Comparison of ENCODE assay signal across 8 cellular contexts in genomic region chr5:159208508-159209437, GRCh38. TPM values are rescaled to one million over a fixed set of nuclear protein-coding genes. Genes with fewer than 3 reads are reported as not detected.
A peak's percentile ranks its signal among the peaks of the same experiment; 100 is the strongest.
DNase-seq lines count a peak whose midpoint lies in the region; ATAC-seq and TF ChIP-seq lines count a peak whose summit lies in the region.

No MANE protein-coding gene starts in this region.

- intact Hi-C loops in esophagus squamous epithelium (cut with DNase I) (loop anchor here (5.0 kb wide), 1 partner anchor 54 kb away; the partner anchor contains the start of gene UBLCP1), tibial artery (cut with DNase I; ENCODE audit: low total_unique reads) (no loop called here)

- TF ChIP-seq POLR2A in esophagus squamous epithelium (IDR thresholded peaks at IDR 0.05) = no peak

- H3K9me3 ChIP-seq in esophagus squamous epithelium (no peaks in the 10 kb centered on the region), muscle layer of duodenum (ENCODE audit: control insufficient read depth in 1 of 2, low read length in 2 of 2) (no peaks in the 10 kb centered on the region), tibial artery (no peaks in the 10 kb centered on the region)

- H3K4me3 ChIP-seq in esophagus squamous epithelium (peak overlapping the region; percentile 94 to 99 (median 96)), muscle layer of duodenum (ENCODE audit: low read depth in 1 of 2, low read length in 2 of 2) (peak overlapping the region; percentile 85 to 97), tibial artery (peak overlapping the region; percentile 90 to 99)

- H3K36me3 ChIP-seq in esophagus squamous epithelium (no peaks in the 10 kb centered on the region), muscle layer of duodenum (ENCODE audit: control insufficient read depth in 1 of 2, insufficient read depth in 2 of 2, low read length in 2 of 2) (peaks cover 0 to 10% of the 10 kb centered on the region in 2 donors), tibial artery (no peaks in the 10 kb centered on the region)

- peak; percentile 7 for ATAC-seq in GM21528 (IDR thresholded peaks at IDR 0.05; ENCODE audit: low FRiP score, unreplicated experiment)

- peaks cover 30 to 41% (median 33%) of the 10 kb centered on the region in 3 donors for H3K4me1 Mint-ChIP-seq in IgD-negative memory B cell
- peaks cover 48% of the 10 kb centered on the region for H3K4me1 Mint-ChIP-seq in activated CD4-positive, alpha-beta memory T cell treated with anti-CD3 and anti-CD28 coated beads, Interleukin-2, amount 10 ng/mL, durations not matched to agents 7 days and 5 days

- H3K4me1 ChIP-seq in esophagus squamous epithelium = peaks cover 30 to 72% (median 30%) of the 10 kb centered on the region in 3 donors
- H3K4me1 ChIP-seq in muscle layer of duodenum (ENCODE audit: control insufficient read depth in 1 of 2, insufficient read depth in 2 of 2, low read length in 2 of 2) = peaks cover 23 to 41% of the 10 kb centered on the region in 2 donors
- peaks cover 0 to 40% (median 26%) of the 10 kb centered on the region in 4 donors for H3K4me1 ChIP-seq in tibial artery

- CTCF ChIA-PET in activated CD4-positive, alpha-beta memory T cell treated with anti-CD3 and anti-CD28 coated beads, Interleukin-2, amount 10 ng/mL, durations not matched to agents 7 days and 5 days (lab: Charles Lee) = interaction anchor here (0.6 to 2.0 kb wide), 7 partner anchors 12 to 1599 kb away, joined by 3 to 25 read pairs (median 4); no protein-coding TSS in a partner anchor

- no peaks in the 10 kb centered on the region for H3K27me3 Mint-ChIP-seq in IgD-negative memory B cell
- H3K27me3 Mint-ChIP-seq in activated CD4-positive, alpha-beta memory T cell treated with anti-CD3 and anti-CD28 coated beads, Interleukin-2, amount 10 ng/mL, durations not matched to agents 7 days and 5 days = no peaks in the 10 kb centered on the region

- H3K36me3 Mint-ChIP-seq in IgD-negative memory B cell = no peaks in the 10 kb centered on the region
- peaks cover 32% of the 10 kb centered on the region for H3K36me3 Mint-ChIP-seq in activated CD4-positive, alpha-beta memory T cell treated with anti-CD3 and anti-CD28 coated beads, Interleukin-2, amount 10 ng/mL, durations not matched to agents 7 days and 5 days (ENCODE audit: low read depth)

- POLR2A ChIA-PET in activated CD4-positive, alpha-beta memory T cell treated with anti-CD3 and anti-CD28 coated beads, Interleukin-2, amount 10 ng/mL, durations not matched to agents 7 days and 5 days (lab: Charles Lee) = interaction anchor here (0.8 to 5.7 kb wide), 24 partner anchors 10 to 1601 kb away, joined by 3 to 58 read pairs (median 8); partner anchors contain the start of genes PWWP2A, TTC1 and UBLCP1

- H3K27ac Mint-ChIP-seq in IgD-negative memory B cell = peak overlapping the region; percentile 91 to 97 (median 95)
- H3K27ac Mint-ChIP-seq in activated CD4-positive, alpha-beta memory T cell treated with anti-CD3 and anti-CD28 coated beads, Interleukin-2, amount 10 ng/mL, durations not matched to agents 7 days and 5 days = peak overlapping the region; percentile 98

- H3K27me3 ChIP-seq in esophagus squamous epithelium (no peaks in the 10 kb centered on the region), muscle layer of duodenum (ENCODE audit: low read depth, low read length) (no peaks in the 10 kb centered on the region), tibial artery (no peaks in the 10 kb centered on the region)

- H3K27ac ChIP-seq in esophagus squamous epithelium = peak overlapping the region; percentile 98 to 99 (median 98)
- H3K27ac ChIP-seq in muscle layer of duodenum (ENCODE audit: low read length) = peak overlapping the region; percentile 90
- peak overlapping the region; percentile 89 to 96 for H3K27ac ChIP-seq in tibial artery

- DNase-seq in EH (ENCODE audit: low read depth) = peak; percentile 74
- DNase-seq in activated CD4-positive, alpha-beta memory T cell treated with anti-CD3 and anti-CD28 coated beads, Interleukin-2, amount 10 ng/mL, durations not matched to agents 7 days and 5 days = no peak
- no peak for DNase-seq in esophagus squamous epithelium (lab: John Stamatoyannopoulos, UW)
- peak in 1 of 2 donors; percentile 73 for DNase-seq in tibial artery
- DNase-seq in dedifferentiated amniotic fluid mesenchymal stem cell (ENCODE audit: extremely low spot score) = no peak

- no peaks in the 10 kb centered on the region for H3K9me3 Mint-ChIP-seq in IgD-negative memory B cell
- no peaks in the 10 kb centered on the region for H3K9me3 Mint-ChIP-seq in activated CD4-positive, alpha-beta memory T cell treated with anti-CD3 and anti-CD28 coated beads, Interleukin-2, amount 10 ng/mL, durations not matched to agents 7 days and 5 days

- TF ChIP-seq CTCF in esophagus squamous epithelium (IDR thresholded peaks at IDR 0.05) (no peak), tibial artery (IDR thresholded peaks at IDR 0.05) (no peak)

- peak overlapping the region; percentile 91 to 99 (median 95) for H3K4me3 Mint-ChIP-seq in IgD-negative memory B cell
- peak overlapping the region; percentile 88 for H3K4me3 Mint-ChIP-seq in activated CD4-positive, alpha-beta memory T cell treated with anti-CD3 and anti-CD28 coated beads, Interleukin-2, amount 10 ng/mL, durations not matched to agents 7 days and 5 days

- 0 to 1% methylated on average over 25 to 36 of the region's 65 CpGs for WGBS in esophagus squamous epithelium, 2 donors

RNA-seq across cellular contexts. Expression of gene RNF145, which starts 0.6 kb away (rescaled TPM):
- 15.6 TPM for polyA plus RNA-seq in IgD-negative memory B cell
- 100 to 1,000 TPM; 126 to 127 TPM for total RNA-seq in activated CD4-positive, alpha-beta memory T cell treated with anti-CD3 and anti-CD28 coated beads, Interleukin-2, amount 10 ng/mL, durations not matched to agents 7 days and 5 days
- 10 to 100 TPM; 49.7 to 82.3 (median 72.3) TPM for total RNA-seq in esophagus squamous epithelium

RNA-seq across cellular contexts. Expression of gene UBLCP1, which starts 54.3 kb away (rescaled TPM):
- polyA plus RNA-seq in IgD-negative memory B cell = 45.1 TPM
- total RNA-seq in activated CD4-positive, alpha-beta memory T cell treated with anti-CD3 and anti-CD28 coated beads, Interleukin-2, amount 10 ng/mL, durations not matched to agents 7 days and 5 days = 10 to 100 TPM; 27.8 to 31.0 TPM
- total RNA-seq in esophagus squamous epithelium = 10 to 100 TPM; 19.0 to 34.9 (median 24.6) TPM
